7 cellular contexts compared by ENCODE assay signal in genomic region chr5:2326603-2327002, GRCh38.
"Had no signal": no experiment of that assay in that cellular context is flagged by ENCODE, and none has a peak within 500 bp of the region (broad histone marks: within the 10 kb centered on the region; RNA-seq: fewer than 3 reads in every experiment).

No MANE protein-coding gene starts in this region.

- ATAC-seq: GM23338, HepG2 had no signal

- H3K27ac ChIP-seq: HL-60, KMS-11 had no signal

- H3K4me3 ChIP-seq: GM23338 had no signal

- DNase-seq: H9, HCEC 1CT, KBM-7 had no signal
